ENCODE assay signal across 8 cellular contexts in the genomic region with DNA sequence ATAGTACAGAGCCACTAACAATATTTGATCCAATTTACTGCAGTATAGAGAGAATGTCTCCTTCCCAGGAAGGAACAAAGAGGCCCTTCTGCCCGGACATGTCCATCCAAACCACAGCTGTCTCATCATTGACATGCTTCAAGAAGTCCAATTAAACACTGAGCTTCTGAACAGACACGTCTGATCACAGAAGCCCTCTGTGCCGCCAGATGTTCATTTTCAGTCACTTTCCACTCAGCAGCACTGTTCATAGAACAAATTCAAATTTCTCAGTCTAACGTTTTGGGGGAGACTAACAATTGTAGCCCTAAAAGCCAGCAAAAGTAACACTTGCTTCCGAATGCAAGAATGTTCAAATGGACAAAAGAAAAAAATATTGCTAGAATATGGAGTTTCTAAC. TPM values are rescaled to one million over a fixed set of nuclear protein-coding genes. Genes with fewer than 3 reads are reported as not detected.
DNase-seq lines count a peak whose midpoint lies in the region; ATAC-seq and TF ChIP-seq lines count a peak whose summit lies in the region.

No MANE protein-coding gene starts in this region.

- peak overlapping the region; percentile 17 to 89 (median 86) for H3K27ac ChIP-seq in body of pancreas

- no peaks in the 10 kb centered on the region for H3K9me3 Mint-ChIP-seq in mesothelial cell of epicardium

- TF ChIP-seq CTCF in body of pancreas (IDR thresholded peaks at IDR 0.05) = no peak
- no peak for TF ChIP-seq CTCF in mesothelial cell of epicardium (IDR thresholded peaks at IDR 0.05; ENCODE audit: unreplicated experiment)

- peak overlapping the region; percentile 95 for H3K27ac Mint-ChIP-seq in mesothelial cell of epicardium

- peaks cover 0 to 5% of the 10 kb centered on the region in 2 donors for H3K36me3 ChIP-seq in body of pancreas (replicated peaks in 1 of 2; ENCODE audit: insufficient read depth in 1 of 2, low read depth in 2 of 2)

- H3K27me3 Mint-ChIP-seq in mesothelial cell of epicardium (ENCODE audit: low read depth) = no peaks in the 10 kb centered on the region

- TF ChIP-seq POLR2A in body of pancreas (IDR thresholded peaks at IDR 0.05) = no peak

- WGBS in body of pancreas, 2 donors = 63 to 68% methylated on average over 5 of the region's 5 CpGs

- no peak overlapping the region for H3K4me3 Mint-ChIP-seq in mesothelial cell of epicardium

- DNase-seq in COLO829 (ENCODE audit: low spot score) = peak; percentile 83
- DNase-seq in NCI-H1694 treated with DMSO at 0.1 percent for 48 hours (lab: John Stamatoyannopoulos, UW) = peak; percentile 92
- DNase-seq in body of pancreas = no peak
- DNase-seq in mesothelial cell of epicardium (ENCODE audit: low spot score in 2 of 2, unreplicated experiment in 2 of 2) = no peak
- DNase-seq in dermis blood vessel endothelial cell = no peak
- no peak for DNase-seq in SKM-1 (lab: John Stamatoyannopoulos, UW; ENCODE audit: unreplicated experiment)

- ATAC-seq in body of pancreas (no peak), GM18517 (IDR thresholded peaks at IDR 0.05; ENCODE audit: unreplicated experiment) (no peak), HG03039 (IDR thresholded peaks at IDR 0.05; ENCODE audit: unreplicated experiment) (no peak)

- no peaks in the 10 kb centered on the region for H3K9me3 ChIP-seq in body of pancreas

- no peak overlapping the region for H3K4me3 ChIP-seq in body of pancreas

- intact Hi-C loops in body of pancreas (cut with DNase I) = loop anchor here (10.0 kb wide), 1 partner anchor 63 kb away; no protein-coding TSS in a partner anchor

- H3K36me3 Mint-ChIP-seq in mesothelial cell of epicardium = peaks cover 8% of the 10 kb centered on the region

- no peaks in the 10 kb centered on the region for H3K27me3 ChIP-seq in body of pancreas

- peaks cover 47% of the 10 kb centered on the region for H3K4me1 ChIP-seq in body of pancreas

- peaks cover 33% of the 10 kb centered on the region for H3K4me1 Mint-ChIP-seq in mesothelial cell of epicardium

RNA-seq across cellular contexts. Expression of a gene that starts 15.3 kb away (rescaled TPM):
- total RNA-seq in body of pancreas = 10 to 100 TPM; 26.4 to 49.5 TPM
- total RNA-seq in mesothelial cell of epicardium = 57.6 to 70.7 TPM (median 66.7 TPM) in 3 replicates
- 43.4 and 107 TPM in 2 replicates for total RNA-seq in dermis blood vessel endothelial cell

RNA-seq across cellular contexts. Expression of a gene that starts 39.1 kb away (rescaled TPM):
- total RNA-seq in body of pancreas (10 to 100 TPM; 38.4 to 90.3 TPM), mesothelial cell of epicardium (27.5 to 30.5 TPM (median 27.8 TPM) in 3 replicates), dermis blood vessel endothelial cell (30.5 and 47.5 TPM in 2 replicates)

Comparison
In these comparisons a context has a peak if more than half of its experiments do, and no peak if none do; other contexts are left out.
1. DNase-seq: peak in COLO829 (single experiment) and NCI-H1694 treated with DMSO at 0.1 percent for 48 hours (single experiment); none in body of pancreas (0 of 4), mesothelial cell of epicardium (0 of 2), dermis blood vessel endothelial cell (single experiment) and SKM-1 (single experiment).